1 cellular context compared by ENCODE assay signal in the genomic region with DNA sequence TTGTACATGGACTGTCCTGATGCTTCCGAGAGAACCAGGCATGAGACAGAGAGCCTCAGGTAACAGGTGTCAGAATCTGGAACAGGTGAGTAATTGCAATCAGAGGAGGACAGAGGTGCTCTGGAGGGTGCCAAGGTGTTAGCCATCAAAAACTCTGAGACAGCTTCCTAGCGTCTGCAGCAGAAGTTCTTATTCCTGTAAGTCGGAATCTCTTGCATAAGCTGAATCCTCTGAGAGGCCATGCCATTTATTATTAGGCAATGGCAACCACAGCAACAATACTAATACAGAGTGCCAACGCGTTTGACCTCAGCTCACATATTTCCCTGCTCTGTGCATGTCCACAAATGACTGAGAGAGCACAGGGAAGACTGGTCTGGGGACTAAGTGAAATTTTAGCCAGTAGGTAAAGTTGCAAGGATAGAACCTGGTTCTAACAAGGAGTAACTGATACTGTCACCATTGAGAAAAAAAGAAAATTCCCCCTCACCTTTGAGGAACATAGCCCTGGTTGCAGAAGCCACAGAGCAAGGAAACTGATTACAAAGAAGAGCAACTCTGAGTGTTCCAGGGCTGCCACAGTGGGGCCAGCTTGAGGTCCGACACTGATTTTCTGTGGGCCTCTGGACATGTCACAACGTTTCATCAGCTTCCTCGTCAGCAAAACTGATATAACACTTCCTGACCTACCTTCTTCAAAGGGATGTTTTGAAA.
A peak's percentile ranks its signal among the peaks of the same experiment; 100 is the strongest.
TF ChIP-seq lines count a peak whose summit lies in the region.

No MANE protein-coding gene starts in this region.

TF ChIP-seq in HepG2, 621 proteins besides CTCF, POLR2A, EP300 and RAD21 (continued from another document and continues in another):
- no peak for TF ChIP-seq ZNF251 (CRISPR knock-in tag; IDR thresholded peaks at IDR 0.05)
- TF ChIP-seq, protein P1, sequence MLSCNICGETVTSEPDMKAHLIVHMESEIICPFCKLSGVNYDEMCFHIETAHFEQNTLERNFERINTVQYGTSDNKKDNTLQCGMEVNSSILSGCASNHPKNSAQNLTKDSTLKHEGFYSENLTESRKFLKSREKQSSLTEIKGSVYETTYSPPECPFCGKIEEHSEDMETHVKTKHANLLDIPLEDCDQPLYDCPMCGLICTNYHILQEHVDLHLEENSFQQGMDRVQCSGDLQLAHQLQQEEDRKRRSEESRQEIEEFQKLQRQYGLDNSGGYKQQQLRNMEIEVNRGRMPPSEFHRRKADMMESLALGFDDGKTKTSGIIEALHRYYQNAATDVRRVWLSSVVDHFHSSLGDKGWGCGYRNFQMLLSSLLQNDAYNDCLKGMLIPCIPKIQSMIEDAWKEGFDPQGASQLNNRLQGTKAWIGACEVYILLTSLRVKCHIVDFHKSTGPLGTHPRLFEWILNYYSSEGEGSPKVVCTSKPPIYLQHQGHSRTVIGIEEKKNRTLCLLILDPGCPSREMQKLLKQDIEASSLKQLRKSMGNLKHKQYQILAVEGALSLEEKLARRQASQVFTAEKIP (CRISPR knock-in tag; IDR thresholded peaks at IDR 0.05; ENCODE audit: borderline replicate concordance), result no peak
- no peak for TF ChIP-seq CENPT (CRISPR knock-in tag; IDR thresholded peaks at IDR 0.05; ENCODE audit: low read depth)
- no peak for TF ChIP-seq ZNF720 (CRISPR knock-in tag; IDR thresholded peaks at IDR 0.05)
- no peak for TF ChIP-seq MTF2 (CRISPR knock-in tag; IDR thresholded peaks at IDR 0.05; ENCODE audit: borderline replicate concordance)
- no peak for TF ChIP-seq ZNF775 (CRISPR knock-in tag; IDR thresholded peaks at IDR 0.05; ENCODE audit: borderline replicate concordance)
- no peak for TF ChIP-seq ZNF317 (CRISPR knock-in tag; IDR thresholded peaks at IDR 0.05)
- TF ChIP-seq, protein P2, sequence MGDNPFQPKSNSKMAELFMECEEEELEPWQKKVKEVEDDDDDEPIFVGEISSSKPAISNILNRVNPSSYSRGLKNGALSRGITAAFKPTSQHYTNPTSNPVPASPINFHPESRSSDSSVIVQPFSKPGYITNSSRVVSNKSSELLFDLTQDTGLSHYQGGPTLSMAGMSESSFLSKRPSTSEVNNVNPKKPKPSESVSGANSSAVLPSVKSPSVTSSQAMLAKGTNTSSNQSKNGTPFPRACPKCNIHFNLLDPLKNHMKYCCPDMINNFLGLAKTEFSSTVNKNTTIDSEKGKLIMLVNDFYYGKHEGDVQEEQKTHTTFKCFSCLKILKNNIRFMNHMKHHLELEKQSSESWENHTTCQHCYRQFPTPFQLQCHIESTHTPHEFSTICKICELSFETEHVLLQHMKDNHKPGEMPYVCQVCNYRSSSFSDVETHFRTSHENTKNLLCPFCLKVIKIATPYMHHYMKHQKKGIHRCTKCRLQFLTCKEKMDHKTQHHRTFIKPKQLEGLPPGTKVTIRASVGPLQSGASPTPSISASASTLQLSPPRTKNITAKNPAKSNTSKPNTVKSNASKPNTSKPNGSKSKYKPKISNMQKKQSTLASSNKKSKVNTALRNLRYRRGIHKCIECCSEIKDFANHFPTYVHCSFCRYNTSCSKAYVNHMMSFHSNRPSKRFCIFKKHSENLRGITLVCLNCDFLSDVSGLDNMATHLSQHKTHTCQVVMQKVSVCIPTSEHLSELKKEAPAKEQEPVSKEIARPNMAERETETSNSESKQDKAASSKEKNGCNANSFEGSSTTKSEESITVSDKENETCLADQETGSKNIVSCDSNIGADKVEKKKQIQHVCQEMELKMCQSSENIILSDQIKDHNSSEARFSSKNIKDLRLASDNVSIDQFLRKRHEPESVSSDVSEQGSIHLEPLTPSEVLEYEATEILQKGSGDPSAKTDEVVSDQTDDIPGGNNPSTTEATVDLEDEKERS (CRISPR knock-in tag; IDR thresholded peaks at IDR 0.05), result peak; percentile 62; the same call in 1 of the 2 replicates
- peak; percentile 49; the same call in 1 of the 2 replicates for TF ChIP-seq ZMYM4 (CRISPR knock-in tag; IDR thresholded peaks at IDR 0.05)
- TF ChIP-seq ZNF24 (IDR thresholded peaks at IDR 0.05), result no peak
- peak; percentile 11 to 36; a peak in 1 of 4 replicates for TF ChIP-seq NR2F1 (CRISPR knock-in tag; IDR thresholded peaks at IDR 0.05)
- TF ChIP-seq ZNF207 (IDR thresholded peaks at IDR 0.05; ENCODE audit: borderline replicate concordance), result no peak
- TF ChIP-seq, protein P3, sequence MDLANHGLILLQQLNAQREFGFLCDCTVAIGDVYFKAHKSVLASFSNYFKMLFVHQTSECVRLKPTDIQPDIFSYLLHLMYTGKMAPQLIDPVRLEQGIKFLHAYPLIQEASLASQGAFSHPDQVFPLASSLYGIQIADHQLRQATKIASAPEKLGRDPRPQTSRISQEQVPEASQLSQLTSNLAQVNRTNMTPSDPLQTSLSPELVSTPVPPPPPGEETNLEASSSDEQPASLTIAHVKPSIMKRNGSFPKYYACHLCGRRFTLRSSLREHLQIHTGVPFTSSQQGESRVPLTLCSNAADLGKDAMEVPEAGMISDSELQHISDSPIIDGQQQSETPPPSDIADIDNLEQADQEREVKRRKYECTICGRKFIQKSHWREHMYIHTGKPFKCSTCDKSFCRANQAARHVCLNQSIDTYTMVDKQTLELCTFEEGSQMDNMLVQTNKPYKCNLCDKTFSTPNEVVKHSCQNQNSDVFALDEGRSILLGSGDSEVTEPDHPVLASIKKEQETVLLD (CRISPR knock-in tag; IDR thresholded peaks at IDR 0.05; ENCODE audit: low read depth), result no peak
- no peak for TF ChIP-seq BHLHE40 (IDR thresholded peaks at IDR 0.05; ENCODE audit: low read length)
- TF ChIP-seq ZFP90 (CRISPR knock-in tag; IDR thresholded peaks at IDR 0.05; ENCODE audit: borderline replicate concordance), result no peak
- no peak for TF ChIP-seq ZFYVE20 (CRISPR knock-in tag; IDR thresholded peaks at IDR 0.05; ENCODE audit: borderline replicate concordance, low read depth)
- no peak for TF ChIP-seq TEAD2 (CRISPR knock-in tag; IDR thresholded peaks at IDR 0.05)
- TF ChIP-seq REL (CRISPR knock-in tag; conservative IDR thresholded peaks at IDR 0.05), result no peak
- TF ChIP-seq THAP11 (CRISPR knock-in tag; IDR thresholded peaks at IDR 0.05), result peak; percentile 69
- TF ChIP-seq GATAD2A (CRISPR knock-in tag; IDR thresholded peaks at IDR 0.05), result peak; percentile 96
- TF ChIP-seq, protein P4, sequence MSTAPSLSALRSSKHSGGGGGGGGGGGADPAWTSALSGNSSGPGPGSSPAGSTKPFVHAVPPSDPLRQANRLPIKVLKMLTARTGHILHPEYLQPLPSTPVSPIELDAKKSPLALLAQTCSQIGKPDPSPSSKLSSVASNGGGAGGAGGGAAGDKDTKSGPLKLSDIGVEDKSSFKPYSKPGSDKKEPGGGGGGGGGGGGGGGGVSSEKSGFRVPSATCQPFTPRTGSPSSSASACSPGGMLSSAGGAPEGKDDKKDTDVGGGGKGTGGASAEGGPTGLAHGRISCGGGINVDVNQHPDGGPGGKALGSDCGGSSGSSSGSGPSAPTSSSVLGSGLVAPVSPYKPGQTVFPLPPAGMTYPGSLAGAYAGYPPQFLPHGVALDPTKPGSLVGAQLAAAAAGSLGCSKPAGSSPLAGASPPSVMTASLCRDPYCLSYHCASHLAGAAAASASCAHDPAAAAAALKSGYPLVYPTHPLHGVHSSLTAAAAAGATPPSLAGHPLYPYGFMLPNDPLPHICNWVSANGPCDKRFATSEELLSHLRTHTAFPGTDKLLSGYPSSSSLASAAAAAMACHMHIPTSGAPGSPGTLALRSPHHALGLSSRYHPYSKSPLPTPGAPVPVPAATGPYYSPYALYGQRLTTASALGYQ (CRISPR knock-in tag; IDR thresholded peaks at IDR 0.05), result no peak
- TF ChIP-seq, protein P5, sequence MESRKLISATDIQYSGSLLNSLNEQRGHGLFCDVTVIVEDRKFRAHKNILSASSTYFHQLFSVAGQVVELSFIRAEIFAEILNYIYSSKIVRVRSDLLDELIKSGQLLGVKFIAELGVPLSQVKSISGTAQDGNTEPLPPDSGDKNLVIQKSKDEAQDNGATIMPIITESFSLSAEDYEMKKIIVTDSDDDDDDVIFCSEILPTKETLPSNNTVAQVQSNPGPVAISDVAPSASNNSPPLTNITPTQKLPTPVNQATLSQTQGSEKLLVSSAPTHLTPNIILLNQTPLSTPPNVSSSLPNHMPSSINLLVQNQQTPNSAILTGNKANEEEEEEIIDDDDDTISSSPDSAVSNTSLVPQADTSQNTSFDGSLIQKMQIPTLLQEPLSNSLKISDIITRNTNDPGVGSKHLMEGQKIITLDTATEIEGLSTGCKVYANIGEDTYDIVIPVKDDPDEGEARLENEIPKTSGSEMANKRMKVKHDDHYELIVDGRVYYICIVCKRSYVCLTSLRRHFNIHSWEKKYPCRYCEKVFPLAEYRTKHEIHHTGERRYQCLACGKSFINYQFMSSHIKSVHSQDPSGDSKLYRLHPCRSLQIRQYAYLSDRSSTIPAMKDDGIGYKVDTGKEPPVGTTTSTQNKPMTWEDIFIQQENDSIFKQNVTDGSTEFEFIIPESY (CRISPR knock-in tag; IDR thresholded peaks at IDR 0.05), result 0 out of 2 replicates have a peak, but pooled peaks have one; percentile 11
- TF ChIP-seq ZNF766 (CRISPR knock-in tag; IDR thresholded peaks at IDR 0.05; ENCODE audit: borderline replicate concordance), result no peak
- no peak for TF ChIP-seq ZSCAN9 (CRISPR knock-in tag; IDR thresholded peaks at IDR 0.05; ENCODE audit: borderline replicate concordance)
- TF ChIP-seq ZNF44 (CRISPR knock-in tag; IDR thresholded peaks at IDR 0.05), result peak; percentile 89; the same call in 1 of the 2 replicates
- TF ChIP-seq, protein P6, sequence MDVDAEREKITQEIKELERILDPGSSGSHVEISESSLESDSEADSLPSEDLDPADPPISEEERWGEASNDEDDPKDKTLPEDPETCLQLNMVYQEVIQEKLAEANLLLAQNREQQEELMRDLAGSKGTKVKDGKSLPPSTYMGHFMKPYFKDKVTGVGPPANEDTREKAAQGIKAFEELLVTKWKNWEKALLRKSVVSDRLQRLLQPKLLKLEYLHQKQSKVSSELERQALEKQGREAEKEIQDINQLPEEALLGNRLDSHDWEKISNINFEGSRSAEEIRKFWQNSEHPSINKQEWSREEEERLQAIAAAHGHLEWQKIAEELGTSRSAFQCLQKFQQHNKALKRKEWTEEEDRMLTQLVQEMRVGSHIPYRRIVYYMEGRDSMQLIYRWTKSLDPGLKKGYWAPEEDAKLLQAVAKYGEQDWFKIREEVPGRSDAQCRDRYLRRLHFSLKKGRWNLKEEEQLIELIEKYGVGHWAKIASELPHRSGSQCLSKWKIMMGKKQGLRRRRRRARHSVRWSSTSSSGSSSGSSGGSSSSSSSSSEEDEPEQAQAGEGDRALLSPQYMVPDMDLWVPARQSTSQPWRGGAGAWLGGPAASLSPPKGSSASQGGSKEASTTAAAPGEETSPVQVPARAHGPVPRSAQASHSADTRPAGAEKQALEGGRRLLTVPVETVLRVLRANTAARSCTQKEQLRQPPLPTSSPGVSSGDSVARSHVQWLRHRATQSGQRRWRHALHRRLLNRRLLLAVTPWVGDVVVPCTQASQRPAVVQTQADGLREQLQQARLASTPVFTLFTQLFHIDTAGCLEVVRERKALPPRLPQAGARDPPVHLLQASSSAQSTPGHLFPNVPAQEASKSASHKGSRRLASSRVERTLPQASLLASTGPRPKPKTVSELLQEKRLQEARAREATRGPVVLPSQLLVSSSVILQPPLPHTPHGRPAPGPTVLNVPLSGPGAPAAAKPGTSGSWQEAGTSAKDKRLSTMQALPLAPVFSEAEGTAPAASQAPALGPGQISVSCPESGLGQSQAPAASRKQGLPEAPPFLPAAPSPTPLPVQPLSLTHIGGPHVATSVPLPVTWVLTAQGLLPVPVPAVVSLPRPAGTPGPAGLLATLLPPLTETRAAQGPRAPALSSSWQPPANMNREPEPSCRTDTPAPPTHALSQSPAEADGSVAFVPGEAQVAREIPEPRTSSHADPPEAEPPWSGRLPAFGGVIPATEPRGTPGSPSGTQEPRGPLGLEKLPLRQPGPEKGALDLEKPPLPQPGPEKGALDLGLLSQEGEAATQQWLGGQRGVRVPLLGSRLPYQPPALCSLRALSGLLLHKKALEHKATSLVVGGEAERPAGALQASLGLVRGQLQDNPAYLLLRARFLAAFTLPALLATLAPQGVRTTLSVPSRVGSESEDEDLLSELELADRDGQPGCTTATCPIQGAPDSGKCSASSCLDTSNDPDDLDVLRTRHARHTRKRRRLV (CRISPR knock-in tag; IDR thresholded peaks at IDR 0.05), result no peak
- TF ChIP-seq TAF1 (CRISPR knock-in tag; IDR thresholded peaks at IDR 0.05), result no peak; the same call in 1 of the 2 replicates
- TF ChIP-seq ZNF10 (CRISPR knock-in tag; IDR thresholded peaks at IDR 0.05; ENCODE audit: borderline replicate concordance, low read depth), result no peak
- no peak for TF ChIP-seq ZNF768 (CRISPR knock-in tag; IDR thresholded peaks at IDR 0.05)
- TF ChIP-seq IRX3 (CRISPR knock-in tag; IDR thresholded peaks at IDR 0.05; ENCODE audit: borderline replicate concordance, low read depth), result no peak
- TF ChIP-seq ZNF333 (CRISPR knock-in tag; IDR thresholded peaks at IDR 0.05; ENCODE audit: borderline replicate concordance), result no peak
- TF ChIP-seq GABPB1 (CRISPR knock-in tag; IDR thresholded peaks at IDR 0.05), result peak; percentile 46; the same call in 1 of the 2 replicates
- no peak for TF ChIP-seq NFATC3 (CRISPR knock-in tag; IDR thresholded peaks at IDR 0.05)
- TF ChIP-seq ATF7 (IDR thresholded peaks at IDR 0.05), result no peak
- TF ChIP-seq ATF7 (CRISPR knock-in tag; IDR thresholded peaks at IDR 0.05), result no peak
- no peak for TF ChIP-seq CHCHD3 (CRISPR knock-in tag; IDR thresholded peaks at IDR 0.05)
- TF ChIP-seq ZNF644 (CRISPR knock-in tag; IDR thresholded peaks at IDR 0.05; ENCODE audit: low read depth), result no peak
- no peak for TF ChIP-seq NKX3-1 (CRISPR knock-in tag; IDR thresholded peaks at IDR 0.05)
- TF ChIP-seq ZNF160 (CRISPR knock-in tag; IDR thresholded peaks at IDR 0.05), result no peak
- TF ChIP-seq SCMH1 (CRISPR knock-in tag; IDR thresholded peaks at IDR 0.05; ENCODE audit: borderline replicate concordance), result no peak
- 0 out of 2 replicates have a peak, but pooled peaks have one; percentile 35 for TF ChIP-seq ELF1 (CRISPR knock-in tag; IDR thresholded peaks at IDR 0.05)
- TF ChIP-seq ZNF451 (CRISPR knock-in tag; IDR thresholded peaks at IDR 0.05), result no peak
- TF ChIP-seq ZNF7 (CRISPR knock-in tag; IDR thresholded peaks at IDR 0.05), result peak; percentile 98
- no peak for TF ChIP-seq AKAP8 (CRISPR knock-in tag; IDR thresholded peaks at IDR 0.05)
- TF ChIP-seq, protein P7, sequence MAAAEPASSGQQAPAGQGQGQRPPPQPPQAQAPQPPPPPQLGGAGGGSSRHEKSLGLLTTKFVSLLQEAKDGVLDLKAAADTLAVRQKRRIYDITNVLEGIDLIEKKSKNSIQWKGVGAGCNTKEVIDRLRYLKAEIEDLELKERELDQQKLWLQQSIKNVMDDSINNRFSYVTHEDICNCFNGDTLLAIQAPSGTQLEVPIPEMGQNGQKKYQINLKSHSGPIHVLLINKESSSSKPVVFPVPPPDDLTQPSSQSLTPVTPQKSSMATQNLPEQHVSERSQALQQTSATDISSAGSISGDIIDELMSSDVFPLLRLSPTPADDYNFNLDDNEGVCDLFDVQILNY (CRISPR knock-in tag; conservative IDR thresholded peaks at IDR 0.05), result no peak
- TF ChIP-seq, protein P8, sequence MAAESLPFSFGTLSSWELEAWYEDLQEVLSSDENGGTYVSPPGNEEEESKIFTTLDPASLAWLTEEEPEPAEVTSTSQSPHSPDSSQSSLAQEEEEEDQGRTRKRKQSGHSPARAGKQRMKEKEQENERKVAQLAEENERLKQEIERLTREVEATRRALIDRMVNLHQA (CRISPR knock-in tag; IDR thresholded peaks at IDR 0.05), result peak; percentile 97
